ENCODE assay signal across 8 cellular contexts in the genomic region with DNA sequence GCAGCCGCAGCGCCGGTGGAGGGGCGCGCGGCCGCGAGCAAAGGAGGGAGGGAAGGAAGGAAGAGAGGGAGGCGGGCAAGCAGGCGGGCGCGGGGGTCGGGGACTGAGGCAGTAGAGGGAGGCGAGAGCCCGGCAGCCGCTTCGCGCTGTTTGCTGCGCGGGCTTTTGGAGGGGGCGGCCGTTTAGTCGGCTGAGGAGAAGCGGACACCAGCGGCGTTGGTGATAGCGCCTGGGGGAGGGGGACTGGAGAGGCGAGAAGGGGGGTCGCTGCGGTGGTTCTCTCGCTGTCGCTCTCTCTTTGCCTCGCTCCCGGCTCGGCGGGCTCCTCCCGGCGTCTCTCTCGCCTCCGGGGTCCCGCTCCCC. TPM values are rescaled to one million over a fixed set of nuclear protein-coding genes. Genes with fewer than 3 reads are reported as not detected.
A peak's percentile ranks its signal among the peaks of the same experiment; 100 is the strongest.
DNase-seq lines count a peak whose midpoint lies in the region; ATAC-seq and TF ChIP-seq lines count a peak whose summit lies in the region.

A gene (plus strand): TSS at position 1 of the 363 bp plus-strand sequence.

- TF ChIP-seq CTCF in brain microvascular endothelial cell (IDR thresholded peaks at IDR 0.05; ENCODE audit: low read depth, low read length, missing control alignments) (no peak), lower lobe of right lung (IDR thresholded peaks at IDR 0.05) (no peak), upper lobe of left lung (IDR thresholded peaks at IDR 0.05) (no peak)

- peak within 1 kb of the TSS; percentile 99 for H3K4me3 ChIP-seq in brain microvascular endothelial cell (ENCODE audit: low read depth, low read length)
- peak within 1 kb of the TSS; percentile 84 for H3K4me3 ChIP-seq in lower lobe of right lung
- peak within 1 kb of the TSS; percentile 95 to 97 (median 96) for H3K4me3 ChIP-seq in upper lobe of left lung

- peaks cover 7% of the 10 kb centered on the region for H3K36me3 ChIP-seq in brain microvascular endothelial cell (replicated peaks)
- H3K36me3 ChIP-seq in lower lobe of right lung: peaks cover 8% of the 10 kb centered on the region
- peaks cover 0 to 3% (median 1%) of the 10 kb centered on the region in 4 donors for H3K36me3 ChIP-seq in upper lobe of left lung

- H3K4me3 Mint-ChIP-seq in activated T-cell treated with anti-CD3 and anti-CD28 coated beads, Interleukin-2, amount 50 U/mL, for 4 hours: no peak within 1 kb of the TSS

- no peak for ATAC-seq in activated T-cell treated with anti-CD3 and anti-CD28 coated beads, Interleukin-2, amount 50 U/mL, for 4 hours
- ATAC-seq in lower lobe of right lung (no peak), upper lobe of left lung (ENCODE audit: low FRiP score in 2 of 2) (no peak), GM18870 (IDR thresholded peaks at IDR 0.05; ENCODE audit: unreplicated experiment) (no peak)

- no peak for TF ChIP-seq EP300 in upper lobe of left lung (IDR thresholded peaks at IDR 0.05)

- H3K4me1 Mint-ChIP-seq in activated T-cell treated with anti-CD3 and anti-CD28 coated beads, Interleukin-2, amount 50 U/mL, for 4 hours (ENCODE audit: low read depth): peaks cover 43% of the 10 kb centered on the region

- intact Hi-C loops in lower lobe of right lung (cut with DNase I): no loop called here

- H3K9me3 ChIP-seq in lower lobe of right lung: no peaks in the 10 kb centered on the region
- H3K9me3 ChIP-seq in upper lobe of left lung: no peaks in the 10 kb centered on the region

- peak in 3 of 4 donors; percentile 44 to 69 (median 52) for TF ChIP-seq POLR2A in upper lobe of left lung (IDR thresholded peaks at IDR 0.05)

- in situ Hi-C loops in brain microvascular endothelial cell (cut with HindIII; ENCODE audit: low pct_ligation_motif_present, low sequenced_read_pairs): no loop called here

- 0% methylated on average over 35 of the region's 41 CpGs; no CpG with 5 or more reads in 1 of the 2 donors for WGBS in upper lobe of left lung, 2 donors

- no peaks in the 10 kb centered on the region for H3K27me3 Mint-ChIP-seq in activated T-cell treated with anti-CD3 and anti-CD28 coated beads, Interleukin-2, amount 50 U/mL, for 4 hours (ENCODE audit: low read depth)

- H3K4me1 ChIP-seq in lower lobe of right lung (peaks cover 35% of the 10 kb centered on the region), upper lobe of left lung (peaks cover 13 to 30% (median 19%) of the 10 kb centered on the region in 4 donors)

- no peak for DNase-seq in activated T-cell treated with anti-CD3 and anti-CD28 coated beads, Interleukin-2, amount 50 U/mL, for 4 hours
- no peak for DNase-seq in activated T-cell treated with anti-CD3 and anti-CD28 coated beads for 4 hours
- no peak for DNase-seq in brain microvascular endothelial cell
- DNase-seq in lower lobe of right lung: no peak
- DNase-seq in upper lobe of left lung: no peak
- no peak for DNase-seq in GM19238 (ENCODE audit: insufficient read length, low spot score)
- DNase-seq in NCI-H510A treated with DMSO at 0.1 percent for 48 hours (lab: John Stamatoyannopoulos, UW): no peak

- H3K27ac ChIP-seq in brain microvascular endothelial cell (peak within 1 kb of the TSS; percentile 99), lower lobe of right lung (peak within 1 kb of the TSS; percentile 91), upper lobe of left lung (peak within 1 kb of the TSS; percentile 90 to 96 (median 92))

- H3K9me3 Mint-ChIP-seq in activated T-cell treated with anti-CD3 and anti-CD28 coated beads, Interleukin-2, amount 50 U/mL, for 4 hours: no peaks in the 10 kb centered on the region

- H3K27me3 ChIP-seq in brain microvascular endothelial cell (replicated peaks): no peaks in the 10 kb centered on the region
- H3K27me3 ChIP-seq in lower lobe of right lung (ENCODE audit: low read depth): no peaks in the 10 kb centered on the region
- no peaks in the 10 kb centered on the region for H3K27me3 ChIP-seq in upper lobe of left lung

- H3K36me3 Mint-ChIP-seq in activated T-cell treated with anti-CD3 and anti-CD28 coated beads, Interleukin-2, amount 50 U/mL, for 4 hours (ENCODE audit: insufficient read depth): peaks cover 16% of the 10 kb centered on the region

RNA-seq across cellular contexts. Expression of the gene that starts here (rescaled TPM):
- total RNA-seq in activated T-cell treated with anti-CD3 and anti-CD28 coated beads, Interleukin-2, amount 50 U/mL, for 4 hours: 10 to 100 TPM; 15.0 to 18.0 (median 16.3) TPM
- total RNA-seq in lower lobe of right lung: 19.0 TPM
- total RNA-seq in upper lobe of left lung: 10 to 100 TPM in 5 of 6 donors, 1 to 10 TPM in 1; 8.4 to 20.3 (median 13.9) TPM
